ENCODE assay signal across 8 cellular contexts in the genomic region with DNA sequence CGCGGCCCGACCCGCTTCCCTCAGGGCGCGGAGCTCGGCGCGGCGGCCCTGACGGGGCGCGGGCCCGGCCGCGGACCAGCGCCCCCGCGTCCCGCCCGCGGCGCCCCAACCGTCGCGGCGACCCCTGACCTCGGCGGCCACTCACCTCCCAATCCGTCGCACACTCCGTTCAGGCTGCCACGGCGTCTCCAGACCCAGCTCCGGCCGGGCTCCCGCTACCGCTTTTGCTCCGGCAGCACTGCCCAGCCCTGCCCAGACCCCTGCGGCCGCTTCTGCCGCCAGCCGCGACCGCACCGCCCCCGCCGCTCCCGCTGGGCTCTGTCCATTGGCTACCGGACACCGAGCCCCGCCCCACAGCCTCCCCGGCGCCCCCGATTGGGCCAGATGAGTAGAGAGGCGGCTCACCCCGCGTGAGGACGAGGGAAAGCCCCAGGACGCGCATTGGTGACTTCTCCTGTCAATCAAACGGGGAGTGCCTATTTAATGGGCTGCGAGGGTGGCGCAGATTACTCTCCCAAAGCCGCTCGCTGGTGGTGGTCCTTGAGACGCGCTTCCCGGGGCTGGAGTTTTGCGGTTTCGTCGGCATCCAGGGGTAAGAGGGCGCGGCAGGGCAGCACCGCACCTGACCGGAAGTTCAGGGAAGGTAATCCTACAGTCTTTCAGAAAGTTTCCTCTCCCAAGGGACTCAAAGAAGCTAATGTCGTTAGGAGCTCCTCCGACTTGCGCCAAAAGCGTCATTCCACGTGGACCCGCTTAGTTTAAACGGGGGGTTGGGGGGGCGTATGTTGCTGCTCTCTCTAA. TPM values are rescaled to one million over a fixed set of nuclear protein-coding genes. Genes with fewer than 3 reads are reported as not detected.
A peak's percentile ranks its signal among the peaks of the same experiment; 100 is the strongest.
DNase-seq lines count a peak whose midpoint lies in the region; ATAC-seq and TF ChIP-seq lines count a peak whose summit lies in the region.

A gene with protein sequence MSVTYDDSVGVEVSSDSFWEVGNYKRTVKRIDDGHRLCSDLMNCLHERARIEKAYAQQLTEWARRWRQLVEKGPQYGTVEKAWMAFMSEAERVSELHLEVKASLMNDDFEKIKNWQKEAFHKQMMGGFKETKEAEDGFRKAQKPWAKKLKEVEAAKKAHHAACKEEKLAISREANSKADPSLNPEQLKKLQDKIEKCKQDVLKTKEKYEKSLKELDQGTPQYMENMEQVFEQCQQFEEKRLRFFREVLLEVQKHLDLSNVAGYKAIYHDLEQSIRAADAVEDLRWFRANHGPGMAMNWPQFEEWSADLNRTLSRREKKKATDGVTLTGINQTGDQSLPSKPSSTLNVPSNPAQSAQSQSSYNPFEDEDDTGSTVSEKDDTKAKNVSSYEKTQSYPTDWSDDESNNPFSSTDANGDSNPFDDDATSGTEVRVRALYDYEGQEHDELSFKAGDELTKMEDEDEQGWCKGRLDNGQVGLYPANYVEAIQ (minus strand): TSS at position 274 of the 801 bp plus-strand sequence. CDS start 103,069 bp downstream, outside the sequence.

- BruUV-seq in PC-9 (replicated peaks; lab: Mats Ljungman, UMichigan): no TSS peak

- POLR2A ChIA-PET in PC-9 (lab: Charles Lee; ENCODE audit: unreplicated experiment): interaction anchor here (0.6 to 2.0 kb wide), 13 partner anchors 11 to 1058 kb away, joined by 3 to 23 read pairs (median 5); no protein-coding TSS in a partner anchor

- no peaks in the 10 kb centered on the region for H3K9me3 ChIP-seq in PC-9 (ENCODE audit: insufficient read depth, low read depth)
- H3K9me3 ChIP-seq in mucosa of stomach (ENCODE audit: control insufficient read depth, low read length): no peaks in the 10 kb centered on the region

- H3K4me1 ChIP-seq in PC-9 (replicated peaks; ENCODE audit: insufficient read depth): peaks cover 50% of the 10 kb centered on the region
- H3K4me1 ChIP-seq in mucosa of stomach (ENCODE audit: control insufficient read depth, insufficient read depth, low read length): peaks cover 43% of the 10 kb centered on the region

- DNase-seq in DMS79 (lab: John Stamatoyannopoulos, UW) (peak; percentile 88), KBM-7 (peak; percentile 98), PC-9 (peak; percentile 97 to 99), erythroblast (lab: John Stamatoyannopoulos, UW) (peak; percentile 99)
- peak; percentile 97 for DNase-seq in activated T-cell treated with anti-CD3 and anti-CD28 coated beads, Interleukin-2, amount 50 U/mL, for 1 hour
- DNase-seq in stimulated activated CD8-positive, alpha-beta memory T cell treated with anti-CD3 and anti-CD28 coated beads, Interleukin-4, amount 100 ng/mL, for 48 hours: peak; percentile 99

- peaks cover 35% of the 10 kb centered on the region; the same call in 1 of the 2 replicates for H3F3A ChIP-seq in PC-9 (ENCODE audit: insufficient read depth, low read depth)

- H3K36me3 ChIP-seq in PC-9 (ENCODE audit: low read depth) (no peaks in the 10 kb centered on the region), mucosa of stomach (ENCODE audit: control insufficient read depth, insufficient read depth, low read length) (no peaks in the 10 kb centered on the region)

- CTCF ChIA-PET in PC-9 (lab: Charles Lee): interaction anchor here (0.6 to 0.8 kb wide), 4 partner anchors 19 to 116 kb away, joined by 3 to 12 read pairs (median 5); no protein-coding TSS in a partner anchor

- H3K27me3 ChIP-seq in PC-9 (ENCODE audit: insufficient read depth, low read depth) (no peaks in the 10 kb centered on the region), mucosa of stomach (ENCODE audit: control insufficient read depth, insufficient read depth, low read length) (no peaks in the 10 kb centered on the region)

- peak within 1 kb of the TSS; percentile 99 for H3K4me2 ChIP-seq in PC-9

- in situ Hi-C loops in KBM-7 (cut with MboI; ENCODE audit: low pct_unique_long_range_greater_than_20kb, low sequenced_read_pairs): no loop called here

- no peak for TF ChIP-seq CTCF in PC-9 (conservative IDR thresholded peaks at IDR 0.05)

- H3K79me2 ChIP-seq in PC-9 (ENCODE audit: low read depth): peaks cover 46% of the 10 kb centered on the region

- peak within 1 kb of the TSS; percentile 81 for H2AFZ ChIP-seq in PC-9

- intact Hi-C loops in PC-9 (cut with micrococcal nuclease; ENCODE audit: unreplicated experiment): loop anchor here (2.0 to 5.0 kb wide), 5 partner anchors 20 to 153 kb away; no protein-coding TSS in a partner anchor

- peak within 1 kb of the TSS; percentile 45 for H3K27ac ChIP-seq in PC-9

- TF ChIP-seq POLR2A in erythroblast (IDR thresholded peaks at IDR 0.05; ENCODE audit: low read length): peak; percentile 96

- H3K9ac ChIP-seq in mucosa of stomach (ENCODE audit: low read length): peak within 1 kb of the TSS; percentile 81

- H3K4me3 ChIP-seq in PC-9 (peak within 1 kb of the TSS; percentile 66), mucosa of stomach (ENCODE audit: low read length) (peak within 1 kb of the TSS; percentile 87)

- H4K20me1 ChIP-seq in PC-9 (ENCODE audit: insufficient read depth): peaks cover 21% of the 10 kb centered on the region

- ATAC-seq in GM21723 (IDR thresholded peaks at IDR 0.05; ENCODE audit: unreplicated experiment): peak; percentile 84

- H3K9me2 ChIP-seq in PC-9 (ENCODE audit: insufficient read depth): no peaks in the 10 kb centered on the region

RNA-seq across cellular contexts. Expression of the gene that starts here (rescaled TPM):
- 102 and 103 TPM in 2 replicates for total RNA-seq in PC-9 (2021)

Comparison
In these comparisons a context has a peak if more than half of its experiments do, and no peak if none do; other contexts are left out.
1. Peak in every context shown above with its lines: DNase-seq, ATAC-seq, H3K4me3 ChIP-seq and H3K27ac ChIP-seq.